Comparison of ENCODE assay signal across 12 cellular contexts in genomic region chr12:50388793-50389192, GRCh38. TPM values are rescaled to one million over a fixed set of nuclear protein-coding genes. Genes with fewer than 3 reads are reported as not detected.
DNase-seq lines count a peak whose midpoint lies in the region; ATAC-seq, FAIRE-seq and TF ChIP-seq lines count a peak whose summit lies in the region.
"Not testable (repeated sequence)": the region's sequence is repeated elsewhere in the genome, so short reads cannot be mapped to it uniquely, and the experiment has no call there.
"Had no signal": no experiment of that assay in that cellular context is flagged by ENCODE, and none has a peak within 500 bp of the region (broad histone marks: within the 10 kb centered on the region; RNA-seq: fewer than 3 reads in every experiment).

No MANE protein-coding gene starts in this region.

- not testable (repeated sequence) for H3K4ac ChIP-seq in IMR-90 (ENCODE audit: low read depth, low read length); H1 (replicated peaks; ENCODE audit: insufficient read length, low read depth, low read length)

- TF ChIP-seq EP300 in H1 (IDR thresholded peaks at IDR 0.05; ENCODE audit: borderline replicate concordance in 1 of 2, low read depth in 2 of 2, low read length in 2 of 2) = not testable (repeated sequence)

- in situ Hi-C loops in IMR-90 (cut with MboI; ENCODE audit: low sequenced_read_pairs) = not testable (repeated sequence)

- H2AFZ ChIP-seq in IMR-90 (replicated peaks; ENCODE audit: low read length, poor library complexity); H1 (ENCODE audit: low read length): not testable (repeated sequence)

- peak overlapping the region; percentile 80 for H2BK12ac ChIP-seq in H1 (ENCODE audit: low read depth, low read length)

- not testable (repeated sequence) for H3K23ac ChIP-seq in IMR-90 (ENCODE audit: low read depth, low read length); H1 (ENCODE audit: insufficient read length)

- not testable (repeated sequence) for H3K27ac ChIP-seq in IMR-90 (ENCODE audit: insufficient read depth, low read length); H1 (ENCODE audit: low read depth, low read length)
- H3K27ac ChIP-seq in iPS-20b (ENCODE audit: low read length) = peak overlapping the region; percentile 51

- POLR2A ChIA-PET in IMR-90 (lab: Charles Lee; ENCODE audit: unreplicated experiment) = not testable (repeated sequence)
- POLR2A ChIA-PET in H1 (lab: Charles Lee; ENCODE audit: partially characterized antibody) = interaction anchor here (1.2 to 2.2 kb wide), 2 partner anchors 12 to 13 kb away, joined by 3 to 7 read pairs; partner anchors contain the start of gene LARP4

- dilution Hi-C loops in IMR-90 (cut with HindIII; ENCODE audit: low sequenced_read_pairs, unreplicated experiment) = not testable (repeated sequence)

- not testable (repeated sequence) for H2BK120ac ChIP-seq in IMR-90 (ENCODE audit: low read depth, low read length)
- peak overlapping the region; percentile 87 for H2BK120ac ChIP-seq in H1 (replicated peaks; ENCODE audit: low read depth, low read length)

- not testable (repeated sequence) for H3K36me3 Mint-ChIP-seq in osteocyte (ENCODE audit: unreplicated experiment)

- H3K4me1 ChIP-seq in ES-I3 (ENCODE audit: insufficient read depth, low read length) (peaks cover 20% of the 10 kb centered on the region), iPS-20b (ENCODE audit: insufficient read depth, low read length) (peaks cover 28% of the 10 kb centered on the region)
- H3K4me1 ChIP-seq in IMR-90 (ENCODE audit: control insufficient read depth, insufficient read depth, low read length); H1 (replicated peaks in 1 of 4; ENCODE audit: control insufficient read depth in 3 of 4, insufficient read depth in 4 of 4, low read length in 3 of 4): not testable (repeated sequence)

- peaks cover 29% of the 10 kb centered on the region for H3K4me1 Mint-ChIP-seq in osteocyte (ENCODE audit: unreplicated experiment)

- TF ChIP-seq CTCF in IMR-90 (conservative IDR thresholded peaks at IDR 0.05; ENCODE audit: low read depth, low read length); osteocyte (IDR thresholded peaks at IDR 0.05): not testable (repeated sequence)
- TF ChIP-seq CTCF in H1 (IDR thresholded peaks at IDR 0.05; ENCODE audit: control extremely low read depth in 1 of 3, insufficient read depth in 1 of 3, low read depth in 1 of 3, low read length in 3 of 3) = 0 out of 4 replicates have a peak, but pooled peaks of 1 of the 3 experiments have one; percentile 2

- H3K4me3 Mint-ChIP-seq in osteocyte (ENCODE audit: unreplicated experiment) = not testable (repeated sequence)

- not testable (repeated sequence) for H3K23me2 ChIP-seq in H1 (ENCODE audit: low read depth, low read length)

- H2AK5ac ChIP-seq in IMR-90 (ENCODE audit: low read depth, low read length) = 0 out of 2 replicates have a peak overlapping the region, but pooled peaks have one; percentile 9
- H2AK5ac ChIP-seq in H1 (ENCODE audit: low read depth, low read length) = not testable (repeated sequence)

- H3K14ac ChIP-seq in IMR-90 (replicated peaks; ENCODE audit: low read depth, low read length); H1 (ENCODE audit: insufficient read length): not testable (repeated sequence)

- not testable (repeated sequence) for H3K18ac ChIP-seq in IMR-90 (ENCODE audit: low read depth, low read length); H1 (ENCODE audit: extremely low read depth, low read length)

- not testable (repeated sequence) for H4K91ac ChIP-seq in IMR-90 (ENCODE audit: insufficient read depth, low read depth, low read length); H1 (replicated peaks; ENCODE audit: insufficient read length, low read length)

- H3K9me3 ChIP-seq in ES-I3 (ENCODE audit: control insufficient read depth, insufficient read depth, low read length); IMR-90 (ENCODE audit: control insufficient read depth, insufficient read depth, low read length); H1 (ENCODE audit: insufficient read depth in 2 of 2, low read depth in 1 of 2, low read length in 1 of 2); iPS-20b (ENCODE audit: insufficient read depth, low read depth, low read length): not testable (repeated sequence)

- H3K27me3 Mint-ChIP-seq in osteocyte (ENCODE audit: unreplicated experiment) = not testable (repeated sequence)

- not testable (repeated sequence) for H3K9me1 ChIP-seq in IMR-90 (ENCODE audit: insufficient read depth, low read length)

- not testable (repeated sequence) for H3K27me3 ChIP-seq in IMR-90 (ENCODE audit: control insufficient read depth, insufficient read depth, low read length); H1 (replicated peaks in 1 of 4; ENCODE audit: control insufficient read depth in 3 of 4, extremely low read depth in 1 of 4, insufficient read depth in 3 of 4, low read length in 3 of 4); iPS-20b (ENCODE audit: insufficient read depth, low read length)

- BruUV-seq in IMR-90 (replicated peaks; lab: Mats Ljungman, UMichigan) = not testable (repeated sequence)

- 75% methylated on average over 2 of the region's 10 CpGs; no CpG with 5 or more reads in 1 of the 2 experiments for WGBS in IMR-90 (ENCODE audit: extremely low coverage in 2 of 2, insufficient read length in 1 of 2), 2 experiments
- 87% methylated on average over 10 of the region's 10 CpGs; no CpG with 5 or more reads in 1 of the 2 experiments for WGBS in H1 (ENCODE audit: extremely low coverage in 1 of 2, insufficient coverage in 1 of 2, insufficient read length in 1 of 2, insufficient replicate concordance in 2 of 2, low coverage in 1 of 2, low lambda C conversion rate in 2 of 2, missing lambda C conversion rate in 1 of 2), 2 experiments

- H3K79me2 ChIP-seq in H1 (ENCODE audit: control insufficient read depth in 1 of 2, insufficient read depth in 2 of 2, low read length in 2 of 2) = not testable (repeated sequence)

- H3K4me2 ChIP-seq in IMR-90 (ENCODE audit: low read depth, low read length) = not testable (repeated sequence)
- peak overlapping the region; percentile 28 to 64; a peak in 1 of 4 replicates for H3K4me2 ChIP-seq in H1 (ENCODE audit: insufficient read depth in 1 of 2, low read depth in 2 of 2, low read length in 2 of 2)

- not testable (repeated sequence) for H2BK5ac ChIP-seq in IMR-90 (ENCODE audit: low read depth, low read length, poor library complexity, severe bottlenecking)
- peak overlapping the region; percentile 88; the same call in 1 of the 2 replicates for H2BK5ac ChIP-seq in H1 (ENCODE audit: low read depth, low read length)

- H3K36me3 ChIP-seq in ES-I3 (ENCODE audit: insufficient read depth, low read length); IMR-90 (ENCODE audit: control insufficient read depth, insufficient read depth, low read length); H1 (ENCODE audit: control insufficient read depth in 2 of 4, insufficient read depth in 4 of 4, low read length in 3 of 4); iPS-20b (ENCODE audit: insufficient read depth, low read depth, low read length): not testable (repeated sequence)

- not testable (repeated sequence) for H2BK15ac ChIP-seq in IMR-90 (ENCODE audit: low read depth, low read length); H1 (ENCODE audit: low read length)

- not testable (repeated sequence) for TF ChIP-seq RAD21 in IMR-90 (IDR thresholded peaks at IDR 0.05; ENCODE audit: low read length); H1 (IDR thresholded peaks at IDR 0.05 in 1 of 2, conservative IDR thresholded peaks at IDR 0.05 in 1 of 2; ENCODE audit: low read depth in 2 of 2, low read length in 2 of 2)

- H3K9ac ChIP-seq in ES-I3 (ENCODE audit: low read depth, low read length) (peak overlapping the region; percentile 35; the same call in 1 of the 2 replicates), iPS-20b (ENCODE audit: low read depth, low read length) (peak overlapping the region; percentile 7; the same call in 1 of the 2 replicates)
- not testable (repeated sequence) for H3K9ac ChIP-seq in IMR-90 (ENCODE audit: low read depth, low read length); H1 (replicated peaks in 1 of 4; ENCODE audit: extremely low read depth in 1 of 4, low read depth in 3 of 4, low read length in 3 of 4)

- not testable (repeated sequence) for H2AK9ac ChIP-seq in IMR-90 (replicated peaks; ENCODE audit: low read depth, low read length, poor library complexity)

- not testable (repeated sequence) for ATAC-seq in IMR-90 (ENCODE audit: low read depth)

- intact Hi-C loops in IMR-90 (cut with micrococcal nuclease) = not testable (repeated sequence)

- H3K9me3 Mint-ChIP-seq in osteocyte (ENCODE audit: unreplicated experiment) = not testable (repeated sequence)

- not testable (repeated sequence) for H2BK20ac ChIP-seq in IMR-90 (ENCODE audit: low read depth, low read length); H1 (ENCODE audit: low read length)

- not testable (repeated sequence) for H3K27ac Mint-ChIP-seq in osteocyte (ENCODE audit: unreplicated experiment)

- H3K4me3 ChIP-seq in IMR-90 (ENCODE audit: insufficient read depth, low read depth, low read length); H1 (ENCODE audit: extremely low read depth in 1 of 4, insufficient read depth in 2 of 4, low read depth in 3 of 4, low read length in 4 of 4); iPS-20b (ENCODE audit: low read length): not testable (repeated sequence)

- not testable (repeated sequence) for H3K79me1 ChIP-seq in IMR-90 (ENCODE audit: low read depth in 1 of 2, low read length in 2 of 2); H1 (ENCODE audit: low read depth, low read length)

- not testable (repeated sequence) for H4K5ac ChIP-seq in IMR-90 (ENCODE audit: low read depth, low read length); H1 (ENCODE audit: insufficient read length, low read depth, low read length)

- FAIRE-seq in H1 (lab: Jason Lieb, UNC) = not testable (repeated sequence)

- DNase-seq in IMR-90 = not testable (repeated sequence)
- DNase-seq in activated CD8-positive, alpha-beta memory T cell treated with anti-CD3 and anti-CD28 coated beads for 24 hours = peak; percentile 17
- peak in 1 of 2 experiments; percentile 51 for DNase-seq in H1 (ENCODE audit: low read depth in 1 of 2, low spot score in 2 of 2)
- DNase-seq in osteocyte (ENCODE audit: extremely low spot score, unreplicated experiment) = peak; percentile 13

- TF ChIP-seq POLR2A in IMR-90 (IDR thresholded peaks at IDR 0.05; ENCODE audit: low read depth, low read length); H1 (IDR thresholded peaks at IDR 0.05; ENCODE audit: control extremely low read depth in 1 of 2, low read depth in 2 of 2, low read length in 2 of 2): not testable (repeated sequence)

- not testable (repeated sequence) for H3K56ac ChIP-seq in IMR-90 (ENCODE audit: extremely low read depth, insufficient read depth, low read length); H1 (replicated peaks; ENCODE audit: insufficient read length, low read depth, low read length)

- CTCF ChIA-PET in IMR-90 (lab: Yijun Ruan, JAX) (interaction anchor here (0.6 kb wide), 2 partner anchors 57 to 1128 kb away, joined by 5 to 6 read pairs; no protein-coding TSS in a partner anchor), H1 (lab: Charles Lee; ENCODE audit: partially characterized antibody) (interaction anchor here (0.6 to 1.5 kb wide), 5 partner anchors 12 to 278 kb away, joined by 3 to 6 read pairs (median 4); partner anchors contain the start of gene LARP4)

- not testable (repeated sequence) for H4K20me1 ChIP-seq in IMR-90 (ENCODE audit: insufficient read depth, low read length); H1 (replicated peaks in 1 of 2; ENCODE audit: control insufficient read depth in 1 of 2, insufficient read depth in 2 of 2, low read length in 2 of 2)

- H4K8ac ChIP-seq in IMR-90 (ENCODE audit: low read depth in 2 of 2, low read length in 2 of 2); H1 (ENCODE audit: extremely low read depth, insufficient read depth, low read length): not testable (repeated sequence)

RNA-seq across cellular contexts. Expression of gene FAM186A, which starts 7.6 kb away (rescaled TPM):
- not detected in 2 replicates for total RNA-seq in IMR-90 (2012; rRNA removed)
- not detected in 2 replicates for polyA plus RNA-seq in IMR-90 (2012; rRNA removed)
- not detected in 2 replicates for polyA plus RNA-seq in IMR-90 (2012; cell fraction: cytosol; rRNA removed)
- not detected in 2 replicates for polyA plus RNA-seq in IMR-90 (2012; cell fraction: nucleus; rRNA removed; ENCODE audit: low replicate concordance)
- total RNA-seq in H1 (2021; fragmentation: NEBNext Ultra II Directional; extraction: Animal tissue kit (Norgen Biotek cat#: 25700)) = not detected in 2 replicates
- not detected in 2 replicates for polyA plus RNA-seq in H1 (2011; rRNA removed)
- polyA plus RNA-seq in H1 (2011; cell fraction: cytosol; rRNA removed) = not detected
- polyA plus RNA-seq in H1 (2011; cell fraction: nucleus; rRNA removed) = not detected
- 0.09 TPM in 1 of 4 replicates, not detected in the others for polyA plus RNA-seq in H1 (2012, experiment 1 of 2)
- polyA plus RNA-seq in H1 (2012, experiment 2 of 2) = not detected
- polyA plus RNA-seq in H1 (2013, experiment 1 of 2) = not detected
- polyA plus RNA-seq in H1 (2013, experiment 2 of 2) = not detected
- not detected in 2 replicates for polyA minus RNA-seq in H1 (2011; rRNA and poly(A)+ RNA removed)
- not detected for polyA minus RNA-seq in H1 (2011; cell fraction: cytosol; rRNA and poly(A)+ RNA removed)
- not detected for polyA minus RNA-seq in H1 (2011; cell fraction: nucleus; rRNA and poly(A)+ RNA removed)
- not detected in 2 replicates for total RNA-seq in osteocyte
- total RNA-seq: CD4-positive, alpha-beta T cell; CD8-positive, alpha-beta memory T cell; H4; HFFc6 had no signal
- polyA plus RNA-seq: A549; CD14-positive monocyte; CD8-positive, alpha-beta memory T cell had no signal

RNA-seq across cellular contexts. Expression of gene LARP4, which starts 11.9 kb away (rescaled TPM):
- total RNA-seq in IMR-90 (2012; rRNA removed) (41.7 and 42.5 TPM in 2 replicates), osteocyte (42.1 and 48.2 TPM in 2 replicates)
- polyA plus RNA-seq in IMR-90 (2012; rRNA removed) (8.9 and 11.3 TPM in 2 replicates), H1 (2011; rRNA removed) (8.8 and 12.8 TPM in 2 replicates)
- 2.5 and 3.1 TPM in 2 replicates for polyA plus RNA-seq in IMR-90 (2012; cell fraction: cytosol; rRNA removed)
- 1.9 and 13.0 TPM in 2 replicates for polyA plus RNA-seq in IMR-90 (2012; cell fraction: nucleus; rRNA removed; ENCODE audit: low replicate concordance)
- 93.9 and 95.0 TPM in 2 replicates for total RNA-seq in H1 (2021; fragmentation: NEBNext Ultra II Directional; extraction: Animal tissue kit (Norgen Biotek cat#: 25700))
- polyA plus RNA-seq in H1 (2011; cell fraction: cytosol; rRNA removed) = 15.9 TPM
- 12.5 TPM for polyA plus RNA-seq in H1 (2011; cell fraction: nucleus; rRNA removed)
- 23.6 to 52.4 TPM (median 30.9 TPM) in 4 replicates for polyA plus RNA-seq in H1 (2012, experiment 1 of 2)
- polyA plus RNA-seq in H1 (2012, experiment 2 of 2) = 2.5 TPM
- polyA plus RNA-seq in H1 (2013, experiment 1 of 2) = 43.0 TPM
- polyA plus RNA-seq in H1 (2013, experiment 2 of 2) = 44.5 TPM
- polyA minus RNA-seq in H1 (2011; rRNA and poly(A)+ RNA removed) = 41.7 and 75.1 TPM in 2 replicates
- 49.7 TPM for polyA minus RNA-seq in H1 (2011; cell fraction: cytosol; rRNA and poly(A)+ RNA removed)
- 63.7 TPM for polyA minus RNA-seq in H1 (2011; cell fraction: nucleus; rRNA and poly(A)+ RNA removed)
